In genomic region chr15:34584996-34585395, GRCh38 we compare ENCODE assay signal across 23 cellular contexts. TPM values are rescaled to one million over a fixed set of nuclear protein-coding genes. Genes with fewer than 3 reads are reported as not detected.
DNase-seq lines count a peak whose midpoint lies in the region; ATAC-seq, FAIRE-seq and TF ChIP-seq lines count a peak whose summit lies in the region.
"Had no signal": no experiment of that assay in that cellular context is flagged by ENCODE, and none has a peak within 500 bp of the region (broad histone marks: within the 10 kb centered on the region; RNA-seq: fewer than 3 reads in every experiment).

No MANE protein-coding gene starts in this region.

- TF ChIP-seq CTCF in neural crest cell (conservative IDR thresholded peaks at IDR 0.05) = no peak
- no peak for TF ChIP-seq CTCF in D721Med (IDR thresholded peaks at IDR 0.05; ENCODE audit: insufficient read depth, missing control alignments)

- no peaks in the 10 kb centered on the region for H3K9me3 Mint-ChIP-seq in activated CD4-positive, alpha-beta T cell treated with anti-CD3 and anti-CD28 coated beads, Interleukin-2, amount 10 ng/mL, durations not matched to agents 24 days and 14 days
- no peaks in the 10 kb centered on the region for H3K9me3 Mint-ChIP-seq in activated T-helper 2 cell treated with anti-CD3 and anti-CD28 coated beads, Interferon-gamma antibody, Interleukin-2, Interleukin-4, amounts not matched to agents 10 μg/mL and 5 μg/mL and 100 μg/mL, durations not matched to agents 14 hours and 24 hours and 36 hours
- no peaks in the 10 kb centered on the region for H3K9me3 Mint-ChIP-seq in neural crest cell
- H3K9me3 Mint-ChIP-seq in stimulated activated naive B cell treated with anti-CD40 and anti-IgM and Interleukin-4, amounts not matched to agents 10 μg/mL and 1 μg/mL and 100 μg/mL, for 72 hours = no peaks in the 10 kb centered on the region
- H3K9me3 Mint-ChIP-seq: WTC11 had no signal

- no peak overlapping the region for H3K27ac Mint-ChIP-seq in activated CD4-positive, alpha-beta T cell treated with anti-CD3 and anti-CD28 coated beads, Interleukin-2, amount 10 ng/mL, durations not matched to agents 24 days and 14 days
- peak overlapping the region; percentile 28 for H3K27ac Mint-ChIP-seq in activated T-helper 2 cell treated with anti-CD3 and anti-CD28 coated beads, Interferon-gamma antibody, Interleukin-2, Interleukin-4, amounts not matched to agents 10 μg/mL and 5 μg/mL and 100 μg/mL, durations not matched to agents 14 hours and 24 hours and 36 hours
- H3K27ac Mint-ChIP-seq in neural crest cell (ENCODE audit: unreplicated experiment) = no peak overlapping the region
- H3K27ac Mint-ChIP-seq in stimulated activated naive B cell treated with anti-CD40 and anti-IgM and Interleukin-4, amounts not matched to agents 10 μg/mL and 1 μg/mL and 100 μg/mL, for 72 hours = no peak overlapping the region
- H3K27ac Mint-ChIP-seq: WTC11 had no signal

- no peak for ATAC-seq in stimulated activated naive B cell treated with anti-CD40 and anti-IgM and Interleukin-4, amounts not matched to agents 10 μg/mL and 1 μg/mL and 100 μg/mL, for 72 hours (replicated peaks)
- ATAC-seq: activated CD8-positive, alpha-beta T cell treated with anti-CD3 and anti-CD28 coated beads, Interleukin-2, amount 10 ng/mL, durations not matched to agents 7 days and 5 days; body of pancreas; esophagus mucosa; left ventricle myocardium superior had no signal

- no peaks in the 10 kb centered on the region for H3K9me3 ChIP-seq in ES-I3 (ENCODE audit: control insufficient read depth, insufficient read depth, low read length)
- H3K9me3 ChIP-seq: body of pancreas had no signal

- peaks cover 33% of the 10 kb centered on the region for H3K4me1 Mint-ChIP-seq in activated CD4-positive, alpha-beta T cell treated with anti-CD3 and anti-CD28 coated beads, Interleukin-2, amount 10 ng/mL, durations not matched to agents 24 days and 14 days
- peaks cover 32% of the 10 kb centered on the region for H3K4me1 Mint-ChIP-seq in activated T-helper 2 cell treated with anti-CD3 and anti-CD28 coated beads, Interferon-gamma antibody, Interleukin-2, Interleukin-4, amounts not matched to agents 10 μg/mL and 5 μg/mL and 100 μg/mL, durations not matched to agents 14 hours and 24 hours and 36 hours (ENCODE audit: low read depth)
- H3K4me1 Mint-ChIP-seq in neural crest cell = peaks cover 12% of the 10 kb centered on the region
- peaks cover 19 to 42% of the 10 kb centered on the region in 2 donors for H3K4me1 Mint-ChIP-seq in stimulated activated naive B cell treated with anti-CD40 and anti-IgM and Interleukin-4, amounts not matched to agents 10 μg/mL and 1 μg/mL and 100 μg/mL, for 72 hours

- no peaks in the 10 kb centered on the region for H3K36me3 ChIP-seq in ES-I3 (ENCODE audit: insufficient read depth, low read length)

- H3K36me3 Mint-ChIP-seq in activated CD4-positive, alpha-beta T cell treated with anti-CD3 and anti-CD28 coated beads, Interleukin-2, amount 10 ng/mL, durations not matched to agents 24 days and 14 days (ENCODE audit: low read depth) = peaks cover 7% of the 10 kb centered on the region
- peaks cover 11% of the 10 kb centered on the region for H3K36me3 Mint-ChIP-seq in activated T-helper 2 cell treated with anti-CD3 and anti-CD28 coated beads, Interferon-gamma antibody, Interleukin-2, Interleukin-4, amounts not matched to agents 10 μg/mL and 5 μg/mL and 100 μg/mL, durations not matched to agents 14 hours and 24 hours and 36 hours (ENCODE audit: low read depth)
- no peaks in the 10 kb centered on the region for H3K36me3 Mint-ChIP-seq in neural crest cell (ENCODE audit: low read depth)
- peaks cover 7 to 10% of the 10 kb centered on the region in 2 donors for H3K36me3 Mint-ChIP-seq in stimulated activated naive B cell treated with anti-CD40 and anti-IgM and Interleukin-4, amounts not matched to agents 10 μg/mL and 1 μg/mL and 100 μg/mL, for 72 hours
- H3K36me3 Mint-ChIP-seq: WTC11 had no signal

- intact Hi-C loops in activated CD4-positive, alpha-beta T cell treated with anti-CD3 and anti-CD28 coated beads, Interleukin-2, amount 10 ng/mL, durations not matched to agents 24 days and 14 days (cut with micrococcal nuclease) = loop anchor here (5.0 to 10.0 kb wide), 2 partner anchors 483 to 520 kb away; partner anchors contain the start of genes EMC7 and PGBD4
- intact Hi-C loops in activated T-helper 2 cell treated with anti-CD3 and anti-CD28 coated beads, Interferon-gamma antibody, Interleukin-2, Interleukin-4, amounts not matched to agents 10 μg/mL and 5 μg/mL and 100 μg/mL, durations not matched to agents 14 hours and 24 hours and 36 hours (cut with micrococcal nuclease) = loop anchor here (5.0 to 10.0 kb wide), 4 partner anchors 148 to 550 kb away; partner anchors contain the start of genes AVEN, EMC7, GOLGA8A and PGBD4

- no peak for FAIRE-seq in D721Med (lab: Jason Lieb, UNC)
- FAIRE-seq: A204.1, small intestine had no signal

- H3K4me1 ChIP-seq in ES-I3 (ENCODE audit: insufficient read depth, low read length) = peaks cover 6% of the 10 kb centered on the region; the same call in 1 of the 2 replicates

- H3K9ac ChIP-seq in ES-I3 (ENCODE audit: low read depth, low read length) = 0 out of 2 replicates have a peak overlapping the region, but pooled peaks have one; percentile 0

- DNase-seq in activated CD4-positive, alpha-beta T cell treated with anti-CD3 and anti-CD28 coated beads, Interleukin-2, amount 10 ng/mL, durations not matched to agents 24 days and 14 days = no peak
- no peak for DNase-seq in activated CD4-positive, alpha-beta T cell treated with anti-CD3 and anti-CD28 coated beads for 48 hours
- no peak for DNase-seq in activated T-helper 2 cell treated with anti-CD3 and anti-CD28 coated beads, Interferon-gamma antibody, Interleukin-2, Interleukin-4, amounts not matched to agents 10 μg/mL and 5 μg/mL and 100 μg/mL, durations not matched to agents 14 hours and 24 hours and 36 hours (ENCODE audit: low spot score)
- DNase-seq in neural crest cell (ENCODE audit: low read depth, low spot score) (no peak), D721Med (ENCODE audit: insufficient read length, low spot score) (no peak)
- no peak for DNase-seq in activated effector memory CD4-positive, alpha-beta T cell treated with Interleukin-2 at 50 U/mL for 16 hours
- DNase-seq in stimulated activated naive B cell treated with anti-CD40 and anti-IgM and Interleukin-4, amounts not matched to agents 10 μg/mL and 1 μg/mL and 100 μg/mL, for 72 hours = no peak
- DNase-seq: activated CD8-positive, alpha-beta T cell treated with anti-CD3 and anti-CD28 coated beads, Interleukin-2, amount 10 ng/mL, durations not matched to agents 7 days and 5 days; body of pancreas; effector CD8-positive, alpha-beta T cell; foreskin melanocyte; left ventricle myocardium superior; MM.1S; NCI-H1436 treated with DMSO at 0.1 percent for 48 hours; NCI-H510A; stimulated activated CD4-positive, alpha-beta T cell treated with anti-CD3 and anti-CD28 coated beads, Interleukin-2, amount 100 ng/mL, for 48 hours; stimulated activated naive CD4-positive, alpha-beta T cell; T-helper 9 cell had no signal

- H3K4me3 Mint-ChIP-seq in activated CD4-positive, alpha-beta T cell treated with anti-CD3 and anti-CD28 coated beads, Interleukin-2, amount 10 ng/mL, durations not matched to agents 24 days and 14 days = peak overlapping the region; percentile 31
- H3K4me3 Mint-ChIP-seq in activated T-helper 2 cell treated with anti-CD3 and anti-CD28 coated beads, Interferon-gamma antibody, Interleukin-2, Interleukin-4, amounts not matched to agents 10 μg/mL and 5 μg/mL and 100 μg/mL, durations not matched to agents 14 hours and 24 hours and 36 hours (ENCODE audit: low read depth) = peak overlapping the region; percentile 40
- peak overlapping the region; percentile 83 for H3K4me3 Mint-ChIP-seq in neural crest cell
- H3K4me3 Mint-ChIP-seq in stimulated activated naive B cell treated with anti-CD40 and anti-IgM and Interleukin-4, amounts not matched to agents 10 μg/mL and 1 μg/mL and 100 μg/mL, for 72 hours = no peak overlapping the region

- peaks cover 12% of the 10 kb centered on the region for H3K27me3 Mint-ChIP-seq in activated CD4-positive, alpha-beta T cell treated with anti-CD3 and anti-CD28 coated beads, Interleukin-2, amount 10 ng/mL, durations not matched to agents 24 days and 14 days
- peaks cover 3% of the 10 kb centered on the region for H3K27me3 Mint-ChIP-seq in activated T-helper 2 cell treated with anti-CD3 and anti-CD28 coated beads, Interferon-gamma antibody, Interleukin-2, Interleukin-4, amounts not matched to agents 10 μg/mL and 5 μg/mL and 100 μg/mL, durations not matched to agents 14 hours and 24 hours and 36 hours (ENCODE audit: low read depth)
- H3K27me3 Mint-ChIP-seq in neural crest cell (ENCODE audit: low read depth) = peaks cover 35% of the 10 kb centered on the region
- H3K27me3 Mint-ChIP-seq in stimulated activated naive B cell treated with anti-CD40 and anti-IgM and Interleukin-4, amounts not matched to agents 10 μg/mL and 1 μg/mL and 100 μg/mL, for 72 hours = peaks cover 5 to 9% of the 10 kb centered on the region in 2 donors

RNA-seq across cellular contexts. Expression of gene GOLGA8B, which starts 1.5 kb away (rescaled TPM):
- total RNA-seq in activated CD4-positive, alpha-beta T cell treated with anti-CD3 and anti-CD28 coated beads, Interleukin-2, amount 10 ng/mL, durations not matched to agents 24 days and 14 days = 210 and 234 TPM in 2 replicates
- total RNA-seq in activated T-helper 2 cell treated with anti-CD3 and anti-CD28 coated beads, Interferon-gamma antibody, Interleukin-2, Interleukin-4, amounts not matched to agents 10 μg/mL and 5 μg/mL and 100 μg/mL, durations not matched to agents 14 hours and 24 hours and 36 hours = 215 and 222 TPM in 2 replicates
- total RNA-seq in neural crest cell = 45.9 and 52.2 TPM in 2 replicates

Comparison
In these comparisons a context has a peak if more than half of its experiments do, and no peak if none do; other contexts are left out.
1. H3K4me3 Mint-ChIP-seq: peak in activated CD4-positive, alpha-beta T cell treated with anti-CD3 and anti-CD28 coated beads, Interleukin-2, amount 10 ng/mL, durations not matched to agents 24 days and 14 days (single experiment), activated T-helper 2 cell treated with anti-CD3 and anti-CD28 coated beads, Interferon-gamma antibody, Interleukin-2, Interleukin-4, amounts not matched to agents 10 μg/mL and 5 μg/mL and 100 μg/mL, durations not matched to agents 14 hours and 24 hours and 36 hours (single experiment) and neural crest cell (single experiment); none in stimulated activated naive B cell treated with anti-CD40 and anti-IgM and Interleukin-4, amounts not matched to agents 10 μg/mL and 1 μg/mL and 100 μg/mL, for 72 hours (0 of 2).